In genomic region chr18:31274915-31275314, GRCh38 we compare ENCODE assay signal across 12 cellular contexts. TPM values are rescaled to one million over a fixed set of nuclear protein-coding genes. Genes with fewer than 3 reads are reported as not detected.
DNase-seq lines count a peak whose midpoint lies in the region; TF ChIP-seq lines count a peak whose summit lies in the region.
"Had no signal": no experiment of that assay in that cellular context is flagged by ENCODE, and none has a peak within 500 bp of the region (broad histone marks: within the 10 kb centered on the region; RNA-seq: fewer than 3 reads in every experiment).

No MANE protein-coding gene starts in this region.

- peak overlapping the region; percentile 35 for H3K4me3 ChIP-seq in left ventricle myocardium inferior

- DNase-seq in HuH-7 (ENCODE audit: low spot score) (peak; percentile 5), amniotic epithelial cell (ENCODE audit: low read depth) (peak; percentile 29), left ventricle myocardium inferior (peak; percentile 61), renal cortical epithelial cell (ENCODE audit: low read depth) (peak; percentile 93), NCI-H526 (lab: John Stamatoyannopoulos, UW) (no peak), ecto neural progenitor cell (ENCODE audit: low spot score) (no peak), middle frontal gyrus (ENCODE audit: extremely low spot score, low spot score) (no peak), OCI-M2 (lab: John Stamatoyannopoulos, UW; ENCODE audit: unreplicated experiment) (no peak)
- DNase-seq: CD4-positive, alpha-beta T cell; immature natural killer cell; NCI-H1694 treated with DMSO at 0.1 percent for 48 hours had no signal

- H3K27ac ChIP-seq in left ventricle myocardium inferior (replicated peaks), result peak overlapping the region; percentile 68

- no peaks in the 10 kb centered on the region for H3K9me3 ChIP-seq in left ventricle myocardium inferior (replicated peaks)

- H3K4me1 ChIP-seq in left ventricle myocardium inferior, result peaks cover 37% of the 10 kb centered on the region

- no peak for TF ChIP-seq CTCF in left ventricle myocardium inferior (IDR thresholded peaks at IDR 0.05; ENCODE audit: borderline replicate concordance)

- intact Hi-C loops in left ventricle myocardium inferior (cut with micrococcal nuclease), result loop anchor here (10.0 kb wide), 1 partner anchor 120 kb away; no protein-coding TSS in a partner anchor

- no peaks in the 10 kb centered on the region for H3K36me3 ChIP-seq in left ventricle myocardium inferior

- no peaks in the 10 kb centered on the region for H3K27me3 ChIP-seq in left ventricle myocardium inferior (ENCODE audit: low read depth)

RNA-seq across cellular contexts. Expression of gene DSG1, which starts 43.0 kb away (rescaled TPM):
- 1.3 TPM for total RNA-seq in left ventricle myocardium inferior
- total RNA-seq in renal cortical epithelial cell, result not detected in 2 replicates
- total RNA-seq: CD4-positive, alpha-beta T cell; pulmonary artery endothelial cell had no signal

Comparison
In these comparisons a context has a peak if more than half of its experiments do, and no peak if none do; other contexts are left out.
1. DNase-seq: peak in HuH-7 (single experiment), amniotic epithelial cell (single experiment), left ventricle myocardium inferior (single experiment) and renal cortical epithelial cell (single experiment); none in NCI-H526 (0 of 2), ecto neural progenitor cell (single experiment), middle frontal gyrus (single experiment) and OCI-M2 (single experiment).